Comparison of ENCODE assay signal across 1 cellular context in the genomic region with DNA sequence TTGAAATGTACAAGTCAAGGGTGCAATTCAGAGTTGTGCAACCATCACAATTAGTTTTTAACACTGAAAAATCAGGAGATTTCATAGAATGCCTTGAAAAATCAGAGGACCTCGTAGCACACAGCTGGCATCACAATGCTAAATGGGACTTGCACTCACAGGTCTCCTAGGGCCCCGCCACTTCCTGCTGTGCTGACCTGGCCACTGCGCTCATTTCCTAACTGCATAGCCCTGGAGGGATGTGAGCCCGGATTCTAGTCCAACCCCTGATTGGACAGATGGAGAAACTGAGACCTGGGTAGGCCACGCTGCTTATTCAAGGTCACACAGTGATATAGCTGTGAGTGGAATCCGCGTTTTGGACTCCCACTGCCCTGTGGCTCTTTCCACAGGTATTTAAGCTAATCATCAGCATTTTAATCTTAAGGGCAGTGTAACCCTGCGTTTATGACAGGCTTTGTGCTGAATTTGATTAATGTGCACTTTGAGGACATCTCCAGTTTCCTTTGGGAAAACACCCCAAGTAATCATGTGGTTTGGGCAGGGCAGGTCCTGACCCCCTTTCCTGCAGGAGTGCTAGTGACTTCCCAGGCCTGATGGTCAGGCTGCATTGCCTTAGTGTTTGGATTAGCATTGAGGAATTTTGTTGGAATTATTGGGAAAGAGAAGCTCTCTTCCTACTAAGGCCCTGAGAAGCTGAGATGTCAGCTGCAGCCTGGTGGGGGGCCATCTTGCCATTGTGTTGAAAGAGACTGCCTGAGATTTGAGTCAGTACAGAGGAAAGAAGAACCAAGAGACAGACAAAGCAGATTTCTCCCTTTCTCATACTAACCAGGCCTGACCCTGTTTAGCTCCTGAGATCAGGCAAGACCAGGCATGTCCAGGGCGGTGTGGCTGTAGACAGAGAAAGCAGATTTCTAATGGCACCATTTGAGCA.
TF ChIP-seq lines count a peak whose summit lies in the region.

No MANE protein-coding gene starts in this region.

TF ChIP-seq in HEK293, 187 proteins besides CTCF, POLR2A, EP300 and RAD21 (continued from another document):
- TF ChIP-seq ZNF335 (tag by site-specific recombination; conservative IDR thresholded peaks at IDR 0.05) = peak; percentile 40; the same call in 1 of the 2 replicates
- no peak for TF ChIP-seq ZNF530 (tag by site-specific recombination; IDR thresholded peaks at IDR 0.05; ENCODE audit: low read depth)
- TF ChIP-seq, protein P1, sequence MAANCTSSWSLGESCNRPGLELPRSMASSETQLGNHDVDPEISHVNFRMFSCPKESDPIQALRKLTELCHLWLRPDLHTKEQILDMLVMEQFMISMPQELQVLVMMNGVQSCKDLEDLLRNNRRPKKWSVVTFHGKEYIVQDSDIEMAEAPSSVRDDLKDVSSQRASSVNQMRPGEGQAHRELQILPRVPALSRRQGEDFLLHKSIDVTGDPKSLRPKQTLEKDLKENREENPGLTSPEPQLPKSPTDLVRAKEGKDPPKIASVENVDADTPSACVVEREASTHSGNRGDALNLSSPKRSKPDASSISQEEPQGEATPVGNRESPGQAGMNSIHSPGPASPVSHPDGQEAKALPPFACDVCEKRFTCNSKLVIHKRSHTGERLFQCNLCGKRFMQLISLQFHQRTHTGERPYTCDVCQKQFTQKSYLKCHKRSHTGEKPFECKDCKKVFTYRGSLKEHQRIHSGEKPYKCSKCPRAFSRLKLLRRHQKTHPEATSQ (tag by site-specific recombination; IDR thresholded peaks at IDR 0.05) = no peak
- TF ChIP-seq ZNF48 (tag by site-specific recombination; IDR thresholded peaks at IDR 0.05) = no peak
- TF ChIP-seq ZBTB7A (tag by site-specific recombination; IDR thresholded peaks at IDR 0.05; ENCODE audit: low read depth) = no peak
- no peak for TF ChIP-seq ZNF596 (tag by site-specific recombination; IDR thresholded peaks at IDR 0.05)
- TF ChIP-seq ZNF274 (IDR thresholded peaks at IDR 0.05; ENCODE audit: low read length) = no peak
- no peak for TF ChIP-seq ZNF274 (tag by site-specific recombination; IDR thresholded peaks at IDR 0.05; ENCODE audit: borderline replicate concordance)
- TF ChIP-seq, protein P2, sequence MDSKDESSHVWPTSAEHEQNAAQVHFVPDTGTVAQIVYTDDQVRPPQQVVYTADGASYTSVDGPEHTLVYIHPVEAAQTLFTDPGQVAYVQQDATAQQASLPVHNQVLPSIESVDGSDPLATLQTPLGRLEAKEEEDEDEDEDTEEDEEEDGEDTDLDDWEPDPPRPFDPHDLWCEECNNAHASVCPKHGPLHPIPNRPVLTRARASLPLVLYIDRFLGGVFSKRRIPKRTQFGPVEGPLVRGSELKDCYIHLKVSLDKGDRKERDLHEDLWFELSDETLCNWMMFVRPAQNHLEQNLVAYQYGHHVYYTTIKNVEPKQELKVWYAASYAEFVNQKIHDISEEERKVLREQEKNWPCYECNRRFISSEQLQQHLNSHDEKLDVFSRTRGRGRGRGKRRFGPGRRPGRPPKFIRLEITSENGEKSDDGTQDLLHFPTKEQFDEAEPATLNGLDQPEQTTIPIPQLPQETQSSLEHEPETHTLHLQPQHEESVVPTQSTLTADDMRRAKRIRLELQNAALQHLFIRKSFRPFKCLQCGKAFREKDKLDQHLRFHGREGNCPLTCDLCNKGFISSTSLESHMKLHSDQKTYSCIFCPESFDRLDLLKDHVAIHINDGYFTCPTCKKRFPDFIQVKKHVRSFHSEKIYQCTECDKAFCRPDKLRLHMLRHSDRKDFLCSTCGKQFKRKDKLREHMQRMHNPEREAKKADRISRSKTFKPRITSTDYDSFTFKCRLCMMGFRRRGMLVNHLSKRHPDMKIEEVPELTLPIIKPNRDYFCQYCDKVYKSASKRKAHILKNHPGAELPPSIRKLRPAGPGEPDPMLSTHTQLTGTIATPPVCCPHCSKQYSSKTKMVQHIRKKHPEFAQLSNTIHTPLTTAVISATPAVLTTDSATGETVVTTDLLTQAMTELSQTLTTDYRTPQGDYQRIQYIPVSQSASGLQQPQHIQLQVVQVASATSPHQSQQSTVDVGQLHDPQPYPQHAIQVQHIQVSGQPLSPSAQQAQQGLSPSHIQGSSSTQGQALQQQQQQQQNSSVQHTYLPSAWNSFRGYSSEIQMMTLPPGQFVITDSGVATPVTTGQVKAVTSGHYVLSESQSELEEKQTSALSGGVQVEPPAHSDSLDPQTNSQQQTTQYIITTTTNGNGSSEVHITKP (tag by site-specific recombination; IDR thresholded peaks at IDR 0.05) = no peak
- TF ChIP-seq ZNF211 (tag by site-specific recombination; IDR thresholded peaks at IDR 0.05; ENCODE audit: low read depth) = no peak
- no peak for TF ChIP-seq ZFHX2 (tag by site-specific recombination; conservative IDR thresholded peaks at IDR 0.05)
- no peak for TF ChIP-seq MEIS1 (CRISPR knock-in tag; IDR thresholded peaks at IDR 0.05; ENCODE audit: borderline replicate concordance)
- TF ChIP-seq, protein P3, sequence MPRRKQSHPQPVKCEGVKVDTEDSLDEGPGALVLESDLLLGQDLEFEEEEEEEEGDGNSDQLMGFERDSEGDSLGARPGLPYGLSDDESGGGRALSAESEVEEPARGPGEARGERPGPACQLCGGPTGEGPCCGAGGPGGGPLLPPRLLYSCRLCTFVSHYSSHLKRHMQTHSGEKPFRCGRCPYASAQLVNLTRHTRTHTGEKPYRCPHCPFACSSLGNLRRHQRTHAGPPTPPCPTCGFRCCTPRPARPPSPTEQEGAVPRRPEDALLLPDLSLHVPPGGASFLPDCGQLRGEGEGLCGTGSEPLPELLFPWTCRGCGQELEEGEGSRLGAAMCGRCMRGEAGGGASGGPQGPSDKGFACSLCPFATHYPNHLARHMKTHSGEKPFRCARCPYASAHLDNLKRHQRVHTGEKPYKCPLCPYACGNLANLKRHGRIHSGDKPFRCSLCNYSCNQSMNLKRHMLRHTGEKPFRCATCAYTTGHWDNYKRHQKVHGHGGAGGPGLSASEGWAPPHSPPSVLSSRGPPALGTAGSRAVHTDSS (tag by site-specific recombination; IDR thresholded peaks at IDR 0.05) = no peak
- TF ChIP-seq, protein P4, sequence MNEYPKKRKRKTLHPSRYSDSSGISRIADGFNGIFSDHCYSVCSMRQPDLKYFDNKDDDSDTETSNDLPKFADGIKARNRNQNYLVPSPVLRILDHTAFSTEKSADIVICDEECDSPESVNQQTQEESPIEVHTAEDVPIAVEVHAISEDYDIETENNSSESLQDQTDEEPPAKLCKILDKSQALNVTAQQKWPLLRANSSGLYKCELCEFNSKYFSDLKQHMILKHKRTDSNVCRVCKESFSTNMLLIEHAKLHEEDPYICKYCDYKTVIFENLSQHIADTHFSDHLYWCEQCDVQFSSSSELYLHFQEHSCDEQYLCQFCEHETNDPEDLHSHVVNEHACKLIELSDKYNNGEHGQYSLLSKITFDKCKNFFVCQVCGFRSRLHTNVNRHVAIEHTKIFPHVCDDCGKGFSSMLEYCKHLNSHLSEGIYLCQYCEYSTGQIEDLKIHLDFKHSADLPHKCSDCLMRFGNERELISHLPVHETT (tag by site-specific recombination; IDR thresholded peaks at IDR 0.05) = no peak
- TF ChIP-seq ZNF629 (tag by site-specific recombination; IDR thresholded peaks at IDR 0.05) = no peak
- TF ChIP-seq GLIS1 (tag by site-specific recombination; IDR thresholded peaks at IDR 0.05) = peak; percentile 27; the same call in 1 of the 2 replicates
- TF ChIP-seq, protein P5, sequence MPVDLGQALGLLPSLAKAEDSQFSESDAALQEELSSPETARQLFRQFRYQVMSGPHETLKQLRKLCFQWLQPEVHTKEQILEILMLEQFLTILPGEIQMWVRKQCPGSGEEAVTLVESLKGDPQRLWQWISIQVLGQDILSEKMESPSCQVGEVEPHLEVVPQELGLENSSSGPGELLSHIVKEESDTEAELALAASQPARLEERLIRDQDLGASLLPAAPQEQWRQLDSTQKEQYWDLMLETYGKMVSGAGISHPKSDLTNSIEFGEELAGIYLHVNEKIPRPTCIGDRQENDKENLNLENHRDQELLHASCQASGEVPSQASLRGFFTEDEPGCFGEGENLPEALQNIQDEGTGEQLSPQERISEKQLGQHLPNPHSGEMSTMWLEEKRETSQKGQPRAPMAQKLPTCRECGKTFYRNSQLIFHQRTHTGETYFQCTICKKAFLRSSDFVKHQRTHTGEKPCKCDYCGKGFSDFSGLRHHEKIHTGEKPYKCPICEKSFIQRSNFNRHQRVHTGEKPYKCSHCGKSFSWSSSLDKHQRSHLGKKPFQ (tag by site-specific recombination; IDR thresholded peaks at IDR 0.05) = no peak
- TF ChIP-seq SP2 (tag by site-specific recombination; IDR thresholded peaks at IDR 0.05) = no peak
- TF ChIP-seq ZNF132 (tag by site-specific recombination; IDR thresholded peaks at IDR 0.05; ENCODE audit: borderline replicate concordance) = no peak
- TF ChIP-seq SCRT2 (tag by site-specific recombination; IDR thresholded peaks at IDR 0.05) = no peak
- TF ChIP-seq, protein P6, sequence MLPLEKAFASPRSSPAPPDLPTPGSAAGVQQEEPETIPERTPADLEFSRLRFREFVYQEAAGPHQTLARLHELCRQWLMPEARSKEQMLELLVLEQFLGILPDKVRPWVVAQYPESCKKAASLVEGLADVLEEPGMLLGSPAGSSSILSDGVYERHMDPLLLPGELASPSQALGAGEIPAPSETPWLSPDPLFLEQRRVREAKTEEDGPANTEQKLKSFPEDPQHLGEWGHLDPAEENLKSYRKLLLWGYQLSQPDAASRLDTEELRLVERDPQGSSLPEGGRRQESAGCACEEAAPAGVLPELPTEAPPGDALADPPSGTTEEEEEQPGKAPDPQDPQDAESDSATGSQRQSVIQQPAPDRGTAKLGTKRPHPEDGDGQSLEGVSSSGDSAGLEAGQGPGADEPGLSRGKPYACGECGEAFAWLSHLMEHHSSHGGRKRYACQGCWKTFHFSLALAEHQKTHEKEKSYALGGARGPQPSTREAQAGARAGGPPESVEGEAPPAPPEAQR (tag by site-specific recombination; IDR thresholded peaks at IDR 0.05) = no peak
- TF ChIP-seq ZFP69B (tag by site-specific recombination; IDR thresholded peaks at IDR 0.05) = no peak
- peak; percentile 83 for TF ChIP-seq SETDB1 (IDR thresholded peaks at IDR 0.05; ENCODE audit: insufficient read length, low read length)
- TF ChIP-seq ZBTB17 (tag by site-specific recombination; IDR thresholded peaks at IDR 0.05) = peak; percentile 60
- TF ChIP-seq ZNF658 (tag by site-specific recombination; IDR thresholded peaks at IDR 0.05) = no peak
- TF ChIP-seq, protein P7, sequence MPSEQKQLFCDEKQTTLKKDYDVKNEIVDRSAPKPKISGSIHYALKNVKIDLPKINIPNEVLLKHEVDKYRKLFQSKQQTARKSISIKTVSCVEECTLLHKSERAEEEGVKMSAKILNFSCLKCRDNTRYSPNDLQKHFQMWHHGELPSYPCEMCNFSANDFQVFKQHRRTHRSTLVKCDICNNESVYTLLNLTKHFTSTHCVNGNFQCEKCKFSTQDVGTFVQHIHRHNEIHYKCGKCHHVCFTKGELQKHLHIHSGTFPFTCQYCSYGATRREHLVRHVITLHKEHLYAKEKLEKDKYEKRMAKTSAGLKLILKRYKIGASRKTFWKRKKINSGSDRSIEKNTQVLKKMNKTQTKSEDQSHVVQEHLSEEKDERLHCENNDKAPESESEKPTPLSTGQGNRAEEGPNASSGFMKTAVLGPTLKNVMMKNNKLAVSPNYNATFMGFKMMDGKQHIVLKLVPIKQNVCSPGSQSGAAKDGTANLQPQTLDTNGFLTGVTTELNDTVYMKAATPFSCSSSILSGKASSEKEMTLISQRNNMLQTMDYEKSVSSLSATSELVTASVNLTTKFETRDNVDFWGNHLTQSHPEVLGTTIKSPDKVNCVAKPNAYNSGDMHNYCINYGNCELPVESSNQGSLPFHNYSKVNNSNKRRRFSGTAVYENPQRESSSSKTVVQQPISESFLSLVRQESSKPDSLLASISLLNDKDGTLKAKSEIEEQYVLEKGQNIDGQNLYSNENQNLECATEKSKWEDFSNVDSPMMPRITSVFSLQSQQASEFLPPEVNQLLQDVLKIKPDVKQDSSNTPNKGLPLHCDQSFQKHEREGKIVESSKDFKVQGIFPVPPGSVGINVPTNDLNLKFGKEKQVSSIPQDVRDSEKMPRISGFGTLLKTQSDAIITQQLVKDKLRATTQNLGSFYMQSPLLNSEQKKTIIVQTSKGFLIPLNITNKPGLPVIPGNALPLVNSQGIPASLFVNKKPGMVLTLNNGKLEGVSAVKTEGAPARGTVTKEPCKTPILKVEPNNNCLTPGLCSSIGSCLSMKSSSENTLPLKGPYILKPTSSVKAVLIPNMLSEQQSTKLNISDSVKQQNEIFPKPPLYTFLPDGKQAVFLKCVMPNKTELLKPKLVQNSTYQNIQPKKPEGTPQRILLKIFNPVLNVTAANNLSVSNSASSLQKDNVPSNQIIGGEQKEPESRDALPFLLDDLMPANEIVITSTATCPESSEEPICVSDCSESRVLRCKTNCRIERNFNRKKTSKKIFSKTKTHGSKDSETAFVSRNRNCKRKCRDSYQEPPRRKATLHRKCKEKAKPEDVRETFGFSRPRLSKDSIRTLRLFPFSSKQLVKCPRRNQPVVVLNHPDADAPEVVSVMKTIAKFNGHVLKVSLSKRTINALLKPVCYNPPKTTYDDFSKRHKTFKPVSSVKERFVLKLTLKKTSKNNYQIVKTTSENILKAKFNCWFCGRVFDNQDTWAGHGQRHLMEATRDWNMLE (tag by site-specific recombination; conservative IDR thresholded peaks at IDR 0.05; ENCODE audit: low read depth) = no peak
- no peak for TF ChIP-seq ZNF394 (tag by site-specific recombination; IDR thresholded peaks at IDR 0.05; ENCODE audit: borderline replicate concordance)
- TF ChIP-seq ZNF341 (tag by site-specific recombination; IDR thresholded peaks at IDR 0.05; ENCODE audit: low read depth) = no peak
- no peak for TF ChIP-seq ZNF777 (tag by site-specific recombination; IDR thresholded peaks at IDR 0.05; ENCODE audit: borderline replicate concordance)
- no peak for TF ChIP-seq PRDM1 (tag by site-specific recombination; IDR thresholded peaks at IDR 0.05)
- peak; percentile 16; the same call in 1 of the 2 replicates for TF ChIP-seq ZIC2 (tag by site-specific recombination; IDR thresholded peaks at IDR 0.05)
- no peak for TF ChIP-seq HOXA7 (CRISPR knock-in tag; IDR thresholded peaks at IDR 0.05; ENCODE audit: borderline replicate concordance)
